Comparison of ENCODE assay signal across 7 cellular contexts in genomic region chr10:27393961-27394360, GRCh38.
"Had no signal": no experiment of that assay in that cellular context is flagged by ENCODE, and none has a peak within 500 bp of the region (broad histone marks: within the 10 kb centered on the region; RNA-seq: fewer than 3 reads in every experiment).

No MANE protein-coding gene starts in this region.

- H3K4me3 Mint-ChIP-seq: IgD-negative memory B cell had no signal

- FAIRE-seq: HepG2, K562 had no signal

- H3K4me1 Mint-ChIP-seq: IgD-negative memory B cell had no signal

- H3K4me3 ChIP-seq: K562 had no signal

- H3K27ac ChIP-seq: HL-60 had no signal

- DNase-seq: IMR-90, KBM-7, KG1 had no signal
